ENCODE assay signal across 9 cellular contexts in the genomic region with DNA sequence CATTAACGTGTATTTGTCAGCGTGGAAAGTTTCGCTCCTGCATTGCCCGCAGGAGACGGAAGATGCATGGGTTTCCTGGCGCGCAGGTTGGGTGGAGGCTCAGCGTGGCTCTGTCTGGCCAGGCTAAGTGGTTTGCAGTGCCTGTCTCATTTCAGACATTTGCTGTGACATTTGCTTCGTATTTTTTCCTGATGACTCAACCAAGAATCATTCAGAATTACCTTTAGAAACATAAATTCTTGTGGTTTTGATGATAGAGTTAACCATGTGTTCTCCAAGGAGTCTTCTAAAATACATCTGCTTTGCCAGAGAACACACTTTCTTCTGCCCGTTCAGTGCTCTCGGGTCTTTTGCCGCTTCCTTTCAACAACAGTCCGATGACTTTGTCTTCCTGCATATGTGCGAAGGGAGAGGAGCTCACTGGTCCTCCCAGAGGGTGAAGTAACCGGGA.
A peak's percentile ranks its signal among the peaks of the same experiment; 100 is the strongest.
DNase-seq lines count a peak whose midpoint lies in the region; ATAC-seq and TF ChIP-seq lines count a peak whose summit lies in the region.
"Had no signal": no experiment of that assay in that cellular context is flagged by ENCODE, and none has a peak within 500 bp of the region (broad histone marks: within the 10 kb centered on the region; RNA-seq: fewer than 3 reads in every experiment).

No MANE protein-coding gene starts in this region.

- no peak overlapping the region for H3K4me3 ChIP-seq in lower lobe of right lung
- H3K4me3 ChIP-seq: BLaER1 treated with 17β-estradiol and CSF1 and Interleukin-3, amounts not matched to agents 10 nM and 100 nM had no signal

- peaks cover 40 to 63% of the 10 kb centered on the region in 2 donors for H3K4me1 Mint-ChIP-seq in stimulated activated naive B cell treated with anti-CD40 and anti-IgM and Interleukin-4, amounts not matched to agents 10 μg/mL and 1 μg/mL and 100 μg/mL, for 72 hours

- H3K36me3 ChIP-seq in lower lobe of right lung, result peaks cover 9% of the 10 kb centered on the region

- H3K36me3 Mint-ChIP-seq in stimulated activated naive B cell treated with anti-CD40 and anti-IgM and Interleukin-4, amounts not matched to agents 10 μg/mL and 1 μg/mL and 100 μg/mL, for 72 hours, result peaks cover 21 to 43% of the 10 kb centered on the region in 2 donors

- intact Hi-C loops in lower lobe of right lung (cut with DNase I), result no loop called here

- TF ChIP-seq CTCF in foreskin keratinocyte (conservative IDR thresholded peaks at IDR 0.05) (no peak), lower lobe of right lung (IDR thresholded peaks at IDR 0.05) (no peak)

- DNase-seq in NCI-H748 (lab: John Stamatoyannopoulos, UW; ENCODE audit: unreplicated experiment), result peak; percentile 48
- no peak for DNase-seq in NCI-H748 treated with DMSO at 0.1 percent for 48 hours (lab: John Stamatoyannopoulos, UW)
- DNase-seq in activated CD8-positive, alpha-beta memory T cell treated with anti-CD3 and anti-CD28 coated beads, Interleukin-2, amount 50 U/mL, for 24 hours (ENCODE audit: extremely low read depth), result peak; percentile 43
- peak; percentile 73 to 87 for DNase-seq in foreskin keratinocyte
- DNase-seq in stimulated activated naive B cell treated with anti-CD40 and anti-IgM and Interleukin-4, amounts not matched to agents 10 μg/mL and 1 μg/mL and 100 μg/mL, for 72 hours, result peak; percentile 38
- DNase-seq in C1 segment of cervical spinal cord (lab: John Stamatoyannopoulos, UW), result no peak
- DNase-seq in cerebellar cortex (ENCODE audit: low spot score), result no peak
- no peak for DNase-seq in lower lobe of right lung

- H3K27ac Mint-ChIP-seq in stimulated activated naive B cell treated with anti-CD40 and anti-IgM and Interleukin-4, amounts not matched to agents 10 μg/mL and 1 μg/mL and 100 μg/mL, for 72 hours, result peak overlapping the region; percentile 88

- H3K9me3 Mint-ChIP-seq in stimulated activated naive B cell treated with anti-CD40 and anti-IgM and Interleukin-4, amounts not matched to agents 10 μg/mL and 1 μg/mL and 100 μg/mL, for 72 hours, result no peaks in the 10 kb centered on the region

- H3K27ac ChIP-seq in foreskin keratinocyte, result peak overlapping the region; percentile 59
- H3K27ac ChIP-seq in lower lobe of right lung, result no peak overlapping the region
- H3K27ac ChIP-seq: BLaER1 treated with 17β-estradiol and CSF1 and Interleukin-3, amounts not matched to agents 10 nM and 100 nM had no signal

- ATAC-seq in foreskin keratinocyte (peak; percentile 82), lower lobe of right lung (no peak)
- peak; percentile 73 to 80 for ATAC-seq in stimulated activated naive B cell treated with anti-CD40 and anti-IgM and Interleukin-4, amounts not matched to agents 10 μg/mL and 1 μg/mL and 100 μg/mL, for 72 hours (replicated peaks)

- no peaks in the 10 kb centered on the region for H3K9me3 ChIP-seq in lower lobe of right lung
- H3K9me3 ChIP-seq: BLaER1 treated with 17β-estradiol and CSF1 and Interleukin-3, amounts not matched to agents 10 nM and 100 nM had no signal

- H3K4me3 Mint-ChIP-seq in stimulated activated naive B cell treated with anti-CD40 and anti-IgM and Interleukin-4, amounts not matched to agents 10 μg/mL and 1 μg/mL and 100 μg/mL, for 72 hours, result peak overlapping the region; percentile 47 to 57

- no peaks in the 10 kb centered on the region for H3K27me3 Mint-ChIP-seq in stimulated activated naive B cell treated with anti-CD40 and anti-IgM and Interleukin-4, amounts not matched to agents 10 μg/mL and 1 μg/mL and 100 μg/mL, for 72 hours

- H3K27me3 ChIP-seq in foreskin keratinocyte (no peaks in the 10 kb centered on the region), lower lobe of right lung (ENCODE audit: low read depth) (no peaks in the 10 kb centered on the region)
- H3K27me3 ChIP-seq: BLaER1 treated with 17β-estradiol and CSF1 and Interleukin-3, amounts not matched to agents 10 nM and 100 nM had no signal

- H3K4me1 ChIP-seq in foreskin keratinocyte (peaks cover 31% of the 10 kb centered on the region), lower lobe of right lung (peaks cover 26% of the 10 kb centered on the region)

Comparison
In these comparisons a context has a peak if more than half of its experiments do, and no peak if none do; other contexts are left out.
1. DNase-seq: peak in NCI-H748 (single experiment), activated CD8-positive, alpha-beta memory T cell treated with anti-CD3 and anti-CD28 coated beads, Interleukin-2, amount 50 U/mL, for 24 hours (single experiment), foreskin keratinocyte (2 of 2) and stimulated activated naive B cell treated with anti-CD40 and anti-IgM and Interleukin-4, amounts not matched to agents 10 μg/mL and 1 μg/mL and 100 μg/mL, for 72 hours (single experiment); none in NCI-H748 treated with DMSO at 0.1 percent for 48 hours (single experiment), C1 segment of cervical spinal cord (0 of 14), cerebellar cortex (single experiment) and lower lobe of right lung (single experiment).
2. ATAC-seq: peak in foreskin keratinocyte (single experiment) and stimulated activated naive B cell treated with anti-CD40 and anti-IgM and Interleukin-4, amounts not matched to agents 10 μg/mL and 1 μg/mL and 100 μg/mL, for 72 hours (2 of 2); none in lower lobe of right lung (0 of 2).